ENCODE assay signal across 9 cellular contexts in the genomic region with DNA sequence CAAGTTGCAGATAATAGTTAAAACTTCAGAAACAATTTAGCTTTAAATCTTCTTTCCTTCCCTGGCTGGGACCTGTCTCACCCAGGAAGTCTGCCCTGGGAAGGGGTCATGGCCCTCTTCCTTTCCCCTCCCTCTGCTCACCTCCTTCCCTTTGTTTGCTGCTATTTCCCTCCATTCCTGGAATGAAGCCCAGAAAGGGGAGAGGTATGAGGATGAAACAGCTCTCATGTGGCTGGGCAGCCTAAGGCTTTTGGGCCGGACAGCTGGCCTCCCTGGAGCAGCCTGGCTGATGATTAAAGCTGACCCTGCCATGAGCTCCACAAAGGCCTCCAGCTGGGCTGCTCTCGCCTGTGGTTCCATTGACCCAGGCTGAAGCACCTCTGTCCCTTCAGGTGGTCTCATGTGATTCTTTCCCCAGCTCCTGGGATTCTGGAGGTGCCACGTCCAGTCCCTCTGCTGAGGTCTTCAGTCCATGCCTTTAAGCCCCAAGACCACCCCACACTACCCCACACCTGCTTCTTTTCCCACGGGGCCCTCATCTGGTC.
DNase-seq lines count a peak whose midpoint lies in the region; TF ChIP-seq lines count a peak whose summit lies in the region.
"Had no signal": no experiment of that assay in that cellular context is flagged by ENCODE, and none has a peak within 500 bp of the region (broad histone marks: within the 10 kb centered on the region; RNA-seq: fewer than 3 reads in every experiment).

No MANE protein-coding gene starts in this region.

- H3K27ac Mint-ChIP-seq in neural progenitor cell (peak overlapping the region; percentile 92), immature natural killer cell (peak overlapping the region in 1 of 6 donors; percentile 38)

- H3K4me3 Mint-ChIP-seq in neural progenitor cell (no peak overlapping the region), immature natural killer cell (no peak overlapping the region)

- H3K4me3 ChIP-seq in neural progenitor cell, result no peak overlapping the region
- H3K4me3 ChIP-seq: sigmoid colon had no signal

- H2AFZ ChIP-seq in neural progenitor cell (replicated peaks), result no peak overlapping the region

- no peak overlapping the region for H3K9ac ChIP-seq in neural progenitor cell

- DNase-seq in DMS53 treated with DMSO at 0.1 percent for 48 hours (lab: John Stamatoyannopoulos, UW; ENCODE audit: unreplicated experiment), result peak; percentile 53
- DNase-seq in NCI-H2196 treated with DMSO at 0.1 percent for 48 hours (lab: John Stamatoyannopoulos, UW; ENCODE audit: unreplicated experiment), result peak; percentile 84
- peak; percentile 58 for DNase-seq in ecto neural progenitor cell (ENCODE audit: low spot score)
- peak; percentile 60 for DNase-seq in neural progenitor cell (ENCODE audit: low spot score)
- DNase-seq in SW480 (ENCODE audit: low spot score), result no peak
- no peak for DNase-seq in immature natural killer cell
- no peak for DNase-seq in DMS79 treated with DMSO at 0.1 percent for 48 hours (lab: John Stamatoyannopoulos, UW)
- no peak for DNase-seq in RPMI8226
- DNase-seq: sigmoid colon had no signal

- peaks cover 14% of the 10 kb centered on the region for H3K4me1 ChIP-seq in neural progenitor cell

- H3K27me3 Mint-ChIP-seq in neural progenitor cell (ENCODE audit: insufficient read depth, low read depth), result peaks cover 5% of the 10 kb centered on the region
- H3K27me3 Mint-ChIP-seq in immature natural killer cell (ENCODE audit: low read depth in 3 of 3), result peaks cover 0 to 5% (median 0%) of the 10 kb centered on the region in 3 donors

- no peaks in the 10 kb centered on the region for H3K79me2 ChIP-seq in neural progenitor cell (ENCODE audit: low read depth)

- H3F3A ChIP-seq in neural progenitor cell (ENCODE audit: low read depth), result peaks cover 7% of the 10 kb centered on the region

- TF ChIP-seq CTCF in neural progenitor cell (IDR thresholded peaks at IDR 0.05), result no peak

- H3K36me3 Mint-ChIP-seq in neural progenitor cell (no peaks in the 10 kb centered on the region), immature natural killer cell (no peaks in the 10 kb centered on the region)

- peak overlapping the region; percentile 21 for H3K4me2 ChIP-seq in neural progenitor cell

- no peaks in the 10 kb centered on the region for H3K27me3 ChIP-seq in neural progenitor cell
- H3K27me3 ChIP-seq: sigmoid colon had no signal

- H4K20me1 ChIP-seq in neural progenitor cell (ENCODE audit: low read depth), result no peaks in the 10 kb centered on the region

- H3K36me3 ChIP-seq in neural progenitor cell, result no peaks in the 10 kb centered on the region
- H3K36me3 ChIP-seq: sigmoid colon had no signal

- H3K9me3 ChIP-seq in neural progenitor cell (ENCODE audit: low read depth), result no peaks in the 10 kb centered on the region
- H3K9me3 ChIP-seq: sigmoid colon had no signal

- H3K4me1 Mint-ChIP-seq in neural progenitor cell (peaks cover 36% of the 10 kb centered on the region), immature natural killer cell (peaks cover 6 to 11% of the 10 kb centered on the region in 2 donors)

- peaks cover 13% of the 10 kb centered on the region for H3K9me3 Mint-ChIP-seq in neural progenitor cell
- H3K9me3 Mint-ChIP-seq in immature natural killer cell, result no peaks in the 10 kb centered on the region

- H3K27ac ChIP-seq in neural progenitor cell, result no peak overlapping the region
- H3K27ac ChIP-seq: sigmoid colon had no signal

Comparison
In these comparisons a context has a peak if more than half of its experiments do, and no peak if none do; other contexts are left out.
1. DNase-seq: peak in DMS53 treated with DMSO at 0.1 percent for 48 hours (single experiment), NCI-H2196 treated with DMSO at 0.1 percent for 48 hours (single experiment), ecto neural progenitor cell (single experiment) and neural progenitor cell (single experiment); none in SW480 (single experiment), immature natural killer cell (0 of 3), DMS79 treated with DMSO at 0.1 percent for 48 hours (single experiment) and RPMI8226 (single experiment).